ENCODE assay signal across 21 cellular contexts in the genomic region with DNA sequence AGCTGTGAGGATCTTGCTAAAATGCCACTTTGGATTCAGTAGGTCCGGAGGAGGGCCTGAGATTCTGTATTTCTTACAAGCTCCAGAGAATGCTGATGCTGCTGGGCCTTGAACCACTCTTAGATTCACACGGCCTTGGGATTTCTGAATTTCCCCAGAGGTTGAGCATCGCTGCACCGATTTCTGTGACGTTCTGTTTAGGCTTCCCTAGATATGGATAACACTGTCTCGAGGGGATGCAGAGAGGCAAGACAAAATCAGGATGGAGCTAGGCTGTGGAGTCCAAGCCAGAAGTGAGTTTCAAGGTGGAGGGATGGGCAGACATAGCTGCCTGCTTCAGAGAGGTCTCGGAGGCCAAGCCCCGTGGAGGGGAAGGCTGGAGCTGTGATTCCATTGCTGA.
DNase-seq lines count a peak whose midpoint lies in the region; ATAC-seq, FAIRE-seq and TF ChIP-seq lines count a peak whose summit lies in the region.
"Had no signal": no experiment of that assay in that cellular context is flagged by ENCODE, and none has a peak within 500 bp of the region (broad histone marks: within the 10 kb centered on the region; RNA-seq: fewer than 3 reads in every experiment).

No MANE protein-coding gene starts in this region.

- H3K27me3 Mint-ChIP-seq in T-cell: peaks cover 2 to 17% of the 10 kb centered on the region in 2 donors
- peaks cover 10% of the 10 kb centered on the region for H3K27me3 Mint-ChIP-seq in CD8-positive, alpha-beta T cell (ENCODE audit: low read depth)

- H3K27ac ChIP-seq in HepG2 (ENCODE audit: extremely low read length, insufficient read depth, low read length): peak overlapping the region; percentile 90
- H3K27ac ChIP-seq in right lobe of liver: no peak overlapping the region
- H3K27ac ChIP-seq in neuronal stem cell (replicated peaks; ENCODE audit: low read length): no peak overlapping the region
- H3K27ac ChIP-seq in CD8-positive, alpha-beta T cell (ENCODE audit: low read depth, low read length): no peak overlapping the region
- H3K27ac ChIP-seq: 22Rv1; A549; BLaER1 treated with 17β-estradiol and CSF1 and Interleukin-3, amounts not matched to agents 10 nM and 100 nM; C4-2B had no signal

- no peak overlapping the region for H3K4ac ChIP-seq in neuronal stem cell (ENCODE audit: low read length)

- BruUV-seq in HepG2 (replicated peaks; lab: Mats Ljungman, UMichigan): no TSS peak

- WGBS in HepG2 (ENCODE audit: low lambda C conversion rate): 96% methylated on average over 8 of the region's 8 CpGs
- WGBS in right lobe of liver (ENCODE audit: insufficient coverage, low coverage, low lambda C conversion rate, missing lambda C conversion rate): 80% methylated on average over 6 of the region's 8 CpGs
- no CpG with 5 or more reads among the region's 8 CpGs for WGBS in neuronal stem cell (ENCODE audit: extremely low coverage in 2 of 2, insufficient read length in 2 of 2, insufficient replicate concordance in 1 of 2), 2 donors

- H3K36me3 ChIP-seq in HepG2 (replicated peaks in 1 of 2; ENCODE audit: control insufficient read depth in 1 of 2, insufficient read depth in 2 of 2, low read length in 2 of 2) (no peaks in the 10 kb centered on the region), right lobe of liver (no peaks in the 10 kb centered on the region), neuronal stem cell (replicated peaks in 1 of 2; ENCODE audit: control insufficient read depth in 2 of 2, insufficient read depth in 2 of 2, low read length in 2 of 2) (no peaks in the 10 kb centered on the region)
- H3K36me3 ChIP-seq in CD8-positive, alpha-beta T cell (ENCODE audit: insufficient read depth, low read length): no peaks in the 10 kb centered on the region
- H3K36me3 ChIP-seq: BLaER1 treated with 17β-estradiol and CSF1 and Interleukin-3, amounts not matched to agents 10 nM and 100 nM had no signal

- no peak for FAIRE-seq in HepG2 (lab: Jason Lieb, UNC)
- FAIRE-seq: A549, D721Med, G401.6, GM12891, GM19239 had no signal

- no peaks in the 10 kb centered on the region for H3K36me3 Mint-ChIP-seq in T-cell
- no peaks in the 10 kb centered on the region for H3K36me3 Mint-ChIP-seq in CD8-positive, alpha-beta T cell
- H3K36me3 Mint-ChIP-seq: CD8-positive, alpha-beta memory T cell had no signal

- H3K79me2 ChIP-seq in HepG2 (ENCODE audit: insufficient read depth, low read length): no peaks in the 10 kb centered on the region

- peaks cover 0 to 1% (median under 1%) of the 10 kb centered on the region in 3 donors for H3K9me3 Mint-ChIP-seq in T-cell
- H3K9me3 Mint-ChIP-seq in CD8-positive, alpha-beta T cell: peaks cover 5% of the 10 kb centered on the region
- H3K9me3 Mint-ChIP-seq: CD4-positive, alpha-beta T cell had no signal

- intact Hi-C loops in HepG2 (cut with micrococcal nuclease; ENCODE audit: unreplicated experiment): no loop called here
- intact Hi-C loops in right lobe of liver (cut with DNase I): no loop called here
- intact Hi-C loops in CD8-positive, alpha-beta T cell (cut with DNase I, micrococcal nuclease): no loop called here

- no peak for DNase-seq in HepG2 (ENCODE audit: low spot score)
- no peak for DNase-seq in right lobe of liver
- DNase-seq in neuronal stem cell (ENCODE audit: low spot score): no peak
- DNase-seq in T-cell: no peak
- no peak for DNase-seq in CD8-positive, alpha-beta T cell
- DNase-seq: AML-193; Calu3; CD4-positive, alpha-beta T cell; CD8-positive, alpha-beta memory T cell; COR-L47; DMS79 treated with DMSO at 0.1 percent for 48 hours; GF-D8 had no signal

- no peak overlapping the region for H3K4me3 Mint-ChIP-seq in T-cell
- H3K4me3 Mint-ChIP-seq in CD8-positive, alpha-beta T cell: no peak overlapping the region
- H3K4me3 Mint-ChIP-seq: B cell; CD4-positive, alpha-beta T cell; CD8-positive, alpha-beta memory T cell had no signal

- H3K9me3 ChIP-seq in HepG2 (ENCODE audit: low read length) (peaks cover 5% of the 10 kb centered on the region; the same call in 1 of the 2 replicates), right lobe of liver (no peaks in the 10 kb centered on the region), neuronal stem cell (replicated peaks in 1 of 2; ENCODE audit: control insufficient read depth in 2 of 2, insufficient read depth in 1 of 2, low read depth in 1 of 2, low read length in 2 of 2) (no peaks in the 10 kb centered on the region)
- no peaks in the 10 kb centered on the region for H3K9me3 ChIP-seq in CD8-positive, alpha-beta T cell (ENCODE audit: low read length)
- H3K9me3 ChIP-seq: A549 had no signal

- H4K91ac ChIP-seq in neuronal stem cell (ENCODE audit: low read depth, low read length, poor library complexity): no peak overlapping the region

- H3K23ac ChIP-seq in neuronal stem cell (ENCODE audit: low read depth, low read length, poor library complexity): no peak overlapping the region

- no peak overlapping the region for H2BK5ac ChIP-seq in neuronal stem cell (ENCODE audit: low read length)

- POLR2A ChIA-PET in HepG2 (lab: Yijun Ruan, JAX): interaction anchor here (1.1 to 2.8 kb wide), 9 partner anchors 10 to 551 kb away, joined by 3 to 13 read pairs (median 5); a partner anchor contains a TSS
- POLR2A ChIA-PET in T-cell (lab: Charles Lee): no interaction called here
- POLR2A ChIA-PET in CD8-positive, alpha-beta T cell (lab: Charles Lee): no interaction called here

- peak overlapping the region; percentile 59 for H3K9ac ChIP-seq in HepG2 (ENCODE audit: insufficient read depth, low read depth, low read length)
- H3K9ac ChIP-seq in neuronal stem cell (ENCODE audit: low read depth, low read length, poor library complexity): no peak overlapping the region
- H3K9ac ChIP-seq: BLaER1 treated with 17β-estradiol and CSF1 and Interleukin-3, amounts not matched to agents 10 nM and 100 nM had no signal

- no peak overlapping the region for H2AFZ ChIP-seq in HepG2 (ENCODE audit: low read length)
- H2AFZ ChIP-seq in neuronal stem cell (ENCODE audit: low read length): no peak overlapping the region

- H3K27me3 ChIP-seq in HepG2 (ENCODE audit: control insufficient read depth in 1 of 2, insufficient read depth in 2 of 2, low read length in 2 of 2): no peaks in the 10 kb centered on the region
- H3K27me3 ChIP-seq in right lobe of liver: no peaks in the 10 kb centered on the region
- H3K27me3 ChIP-seq in neuronal stem cell (ENCODE audit: control insufficient read depth in 3 of 3, insufficient read depth in 3 of 3, low read depth in 1 of 3, low read length in 3 of 3): no peaks in the 10 kb centered on the region
- H3K27me3 ChIP-seq in CD8-positive, alpha-beta T cell (ENCODE audit: insufficient read depth, low read length): no peaks in the 10 kb centered on the region
- H3K27me3 ChIP-seq: BLaER1 treated with 17β-estradiol and CSF1 and Interleukin-3, amounts not matched to agents 10 nM and 100 nM had no signal

- no peak overlapping the region for H2BK15ac ChIP-seq in neuronal stem cell (ENCODE audit: low read length)

- TF ChIP-seq CTCF in HepG2 (CRISPR knock-in tag; IDR thresholded peaks at IDR 0.05) (no peak), right lobe of liver (IDR thresholded peaks at IDR 0.05) (no peak)
- no peak for TF ChIP-seq CTCF in CD8-positive, alpha-beta T cell (IDR thresholded peaks at IDR 0.05)

- no peak overlapping the region for H3K14ac ChIP-seq in neuronal stem cell (ENCODE audit: low read length)

- TF ChIP-seq EP300 in HepG2 (IDR thresholded peaks at IDR 0.05; ENCODE audit: low read depth in 2 of 2, low read length in 2 of 2): no peak
- TF ChIP-seq EP300 in HepG2 (CRISPR knock-in tag; IDR thresholded peaks at IDR 0.05; ENCODE audit: borderline replicate concordance): no peak

- no peaks in the 10 kb centered on the region for H3K4me1 Mint-ChIP-seq in T-cell
- H3K4me1 Mint-ChIP-seq in CD8-positive, alpha-beta T cell (ENCODE audit: low read depth): no peaks in the 10 kb centered on the region
- H3K4me1 Mint-ChIP-seq: B cell; CD8-positive, alpha-beta memory T cell had no signal

- no peaks in the 10 kb centered on the region for H3K79me1 ChIP-seq in neuronal stem cell (ENCODE audit: low read depth, low read length)

- no peak overlapping the region for H2BK120ac ChIP-seq in neuronal stem cell (ENCODE audit: low read depth, low read length)

- no peak overlapping the region for H3K27ac Mint-ChIP-seq in T-cell
- H3K27ac Mint-ChIP-seq in CD8-positive, alpha-beta T cell: no peak overlapping the region
- H3K27ac Mint-ChIP-seq: B cell; CD4-positive, alpha-beta T cell; CD8-positive, alpha-beta memory T cell had no signal

- H3K18ac ChIP-seq in neuronal stem cell (ENCODE audit: low read length): peak overlapping the region; percentile 35

- H4K8ac ChIP-seq in neuronal stem cell (ENCODE audit: low read depth, low read length): no peak overlapping the region

- in situ Hi-C loops in HepG2 (cut with HindIII; ENCODE audit: extremely low pct_ligation_motif_present, low pct_unique_long_range_greater_than_20kb): no loop called here

- TF ChIP-seq POLR2A in HepG2 (IDR thresholded peaks at IDR 0.05; ENCODE audit: insufficient read depth in 1 of 2, low read depth in 2 of 2, low read length in 2 of 2) (no peak), right lobe of liver (IDR thresholded peaks at IDR 0.05) (no peak)

- CTCF ChIA-PET in HepG2 (lab: Yijun Ruan, JAX; ENCODE audit: low intra/inter-chr PET ratio, low total read pairs) (no interaction called here), T-cell (lab: Charles Lee) (no interaction called here)
- CTCF ChIA-PET in CD8-positive, alpha-beta T cell (lab: Charles Lee): no interaction called here

- no peak overlapping the region for H2AK5ac ChIP-seq in neuronal stem cell (ENCODE audit: low read depth, low read length)

- TF ChIP-seq RAD21 in HepG2 (CRISPR knock-in tag; IDR thresholded peaks at IDR 0.05): no peak

- peak overlapping the region; percentile 21 for H3K4me2 ChIP-seq in HepG2 (ENCODE audit: low read depth, low read length)
- H3K4me2 ChIP-seq in neuronal stem cell (ENCODE audit: insufficient read depth, low read length, poor library complexity, severe bottlenecking): no peak overlapping the region
- H3K4me2 ChIP-seq: A549; BLaER1 treated with 17β-estradiol and CSF1 and Interleukin-3, amounts not matched to agents 10 nM and 100 nM had no signal

- ATAC-seq in HepG2 (no peak), right lobe of liver (no peak), T-cell (replicated peaks in 1 of 4) (no peak)
- no peak for ATAC-seq in CD8-positive, alpha-beta T cell
- ATAC-seq: A549 had no signal

- H4K20me1 ChIP-seq in HepG2 (ENCODE audit: insufficient read depth, low read length): no peaks in the 10 kb centered on the region
- H4K20me1 ChIP-seq: BLaER1 treated with 17β-estradiol and CSF1 and Interleukin-3, amounts not matched to agents 10 nM and 100 nM had no signal

- H3K4me3 ChIP-seq in HepG2 (replicated peaks in 1 of 3; ENCODE audit: insufficient read depth in 1 of 3, low read depth in 2 of 3, low read length in 3 of 3) (no peak overlapping the region), right lobe of liver (no peak overlapping the region), neuronal stem cell (ENCODE audit: low read length in 2 of 2) (no peak overlapping the region)
- H3K4me3 ChIP-seq in CD8-positive, alpha-beta T cell (ENCODE audit: low read depth, low read length): no peak overlapping the region
- H3K4me3 ChIP-seq: A549; BLaER1 treated with 17β-estradiol and CSF1 and Interleukin-3, amounts not matched to agents 10 nM and 100 nM had no signal

- peaks cover 78% of the 10 kb centered on the region for H3K4me1 ChIP-seq in HepG2 (ENCODE audit: insufficient read depth, low read length)
- H3K4me1 ChIP-seq in right lobe of liver: no peaks in the 10 kb centered on the region
- H3K4me1 ChIP-seq in neuronal stem cell (ENCODE audit: control insufficient read depth in 2 of 2, insufficient read depth in 1 of 2, low read depth in 1 of 2, low read length in 2 of 2): no peaks in the 10 kb centered on the region
- H3K4me1 ChIP-seq in CD8-positive, alpha-beta T cell (ENCODE audit: insufficient read depth, low read length): no peaks in the 10 kb centered on the region
- H3K4me1 ChIP-seq: A549; BLaER1 treated with 17β-estradiol and CSF1 and Interleukin-3, amounts not matched to agents 10 nM and 100 nM had no signal

- no peak overlapping the region for H2BK12ac ChIP-seq in neuronal stem cell (ENCODE audit: low read length)
